In genomic region chr4:163484906-163485305, GRCh38 we compare ENCODE assay signal across 8 cellular contexts. TPM values are rescaled to one million over a fixed set of nuclear protein-coding genes. Genes with fewer than 3 reads are reported as not detected.
DNase-seq lines count a peak whose midpoint lies in the region; ATAC-seq lines count a peak whose summit lies in the region.

No MANE protein-coding gene starts in this region.

- DNase-seq in activated CD4-positive, CD25-positive, alpha-beta regulatory T cell (lab: John Stamatoyannopoulos, UW): peak; percentile 9 to 36 (median 17)
- DNase-seq in activated CD4-positive, CD25-positive, alpha-beta regulatory T cell treated with anti-CD3 and anti-CD28 coated beads, Interleukin-2, amount 50 U/mL, for 72 hours: no peak
- DNase-seq in SK-N-DZ (ENCODE audit: low spot score): peak; percentile 49
- peak; percentile 58 for DNase-seq in amniotic stem cell (lab: John Stamatoyannopoulos, UW)
- DNase-seq in iPS-NIHi11 (ENCODE audit: low spot score): peak; percentile 68
- DNase-seq in stimulated activated CD4-positive, alpha-beta T cell treated with anti-CD3 and anti-CD28 coated beads, Interleukin-4, amount 100 ng/mL, for 24 hours: peak; percentile 61
- no peak for DNase-seq in NCI-H187 treated with DMSO at 0.1 percent for 48 hours (lab: John Stamatoyannopoulos, UW)

- peak; percentile 70 for ATAC-seq in HG03432 (IDR thresholded peaks at IDR 0.05; ENCODE audit: unreplicated experiment)

RNA-seq across cellular contexts. Expression of gene TMA16, which starts 9.6 kb away (rescaled TPM):
- 31.1 and 54.4 TPM in 2 replicates for polyA plus RNA-seq in SK-N-DZ (2014; cell fraction: cytosol; rRNA removed)
- polyA plus RNA-seq in SK-N-DZ (2014; cell fraction: nucleus; rRNA removed): 40.8 and 43.4 TPM in 2 replicates

RNA-seq across cellular contexts. Expression of gene TKTL2, which starts 11.4 kb away (rescaled TPM):
- polyA plus RNA-seq in SK-N-DZ (2014; cell fraction: cytosol; rRNA removed): 0.05 and 0.08 TPM in 2 replicates
- 0.11 TPM in 1 of 2 replicates, not detected in the other for polyA plus RNA-seq in SK-N-DZ (2014; cell fraction: nucleus; rRNA removed)

Comparison
In these comparisons a context has a peak if more than half of its experiments do, and no peak if none do; other contexts are left out.
1. DNase-seq: peak in activated CD4-positive, CD25-positive, alpha-beta regulatory T cell (4 of 4), SK-N-DZ (single experiment), amniotic stem cell (single experiment), iPS-NIHi11 (single experiment) and stimulated activated CD4-positive, alpha-beta T cell treated with anti-CD3 and anti-CD28 coated beads, Interleukin-4, amount 100 ng/mL, for 24 hours (single experiment); none in activated CD4-positive, CD25-positive, alpha-beta regulatory T cell treated with anti-CD3 and anti-CD28 coated beads, Interleukin-2, amount 50 U/mL, for 72 hours (single experiment) and NCI-H187 treated with DMSO at 0.1 percent for 48 hours (single experiment).